Comparison of ENCODE assay signal across 12 cellular contexts in the genomic region with DNA sequence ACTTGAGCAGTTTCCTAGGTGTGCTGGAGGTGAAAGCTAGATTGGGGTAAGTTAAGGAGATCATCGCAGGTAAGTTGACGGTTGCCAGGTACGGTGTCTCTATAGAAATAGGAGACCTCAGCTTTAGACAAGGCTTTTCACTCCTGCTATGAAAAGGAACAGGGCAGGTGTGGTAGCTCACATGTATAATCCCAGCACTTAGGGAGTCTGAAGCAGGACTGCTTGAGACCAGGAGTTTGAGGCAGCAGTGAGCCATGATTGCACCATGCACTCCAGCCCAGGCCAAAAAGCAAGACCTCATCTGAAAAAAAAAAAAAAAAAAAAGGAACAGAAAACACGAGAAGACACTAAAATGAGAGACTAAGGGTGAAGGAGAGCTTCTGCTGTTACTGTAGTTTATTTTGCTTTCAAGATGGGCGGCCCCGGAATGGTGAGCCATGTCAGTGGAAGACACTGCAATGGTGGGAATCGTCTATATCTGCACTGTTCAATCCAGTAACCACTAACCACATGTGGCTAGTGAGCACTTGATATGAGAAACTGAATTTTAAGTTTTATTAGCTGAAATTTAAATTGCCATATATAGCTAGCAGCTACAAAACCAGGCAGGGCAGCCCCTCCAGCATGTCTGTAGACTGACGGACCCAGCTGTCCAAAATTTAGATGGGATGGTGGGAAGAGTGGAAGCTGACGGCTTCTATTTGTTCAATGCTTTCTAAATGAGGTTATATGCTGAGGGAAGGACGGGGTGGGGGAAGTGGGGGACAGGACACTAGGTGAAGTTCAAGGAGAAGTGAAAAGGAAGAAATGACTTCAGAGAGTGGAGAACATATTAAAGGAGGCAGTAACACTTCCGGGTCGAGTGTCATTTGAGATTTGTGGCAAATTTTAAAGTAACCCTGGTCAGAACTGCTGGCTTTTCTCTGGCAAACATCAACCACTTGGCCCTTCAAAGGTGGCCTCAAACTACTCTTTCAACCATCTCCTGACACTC. TPM values are rescaled to one million over a fixed set of nuclear protein-coding genes. Genes with fewer than 3 reads are reported as not detected.
A peak's percentile ranks its signal among the peaks of the same experiment; 100 is the strongest.
DNase-seq lines count a peak whose midpoint lies in the region; ATAC-seq and TF ChIP-seq lines count a peak whose summit lies in the region.
"Had no signal": no experiment of that assay in that cellular context is flagged by ENCODE, and none has a peak within 500 bp of the region (broad histone marks: within the 10 kb centered on the region; RNA-seq: fewer than 3 reads in every experiment).

No MANE protein-coding gene starts in this region.

- peak overlapping the region; percentile 27 for H3K4me3 Mint-ChIP-seq in dendritic cell treated with granulocyte-macrophage colony-stimulating factor and Interleukin-4, amounts not matched to agents 40 ng/mL and 50 ng/mL, for 4 days

- H3K36me3 ChIP-seq in testis (ENCODE audit: low read depth, missing control alignments), result no peaks in the 10 kb centered on the region

- DNase-seq in GM12864 (ENCODE audit: low read depth), result no peak
- DNase-seq in dermis blood vessel endothelial cell, result no peak
- no peak for DNase-seq in DMS79 treated with DMSO at 0.1 percent for 48 hours (lab: John Stamatoyannopoulos, UW)
- no peak for DNase-seq in GM03348 (ENCODE audit: low spot score)
- DNase-seq in testis, result no peak
- DNase-seq: GF-D8; midbrain; SK-N-SH; stimulated activated CD4-positive, alpha-beta T cell treated with anti-CD3 and anti-CD28 coated beads, Interleukin-1b, Interleukin-23, amount 100 ng/mL, for 48 hours had no signal

- H3K4me1 Mint-ChIP-seq in dendritic cell treated with granulocyte-macrophage colony-stimulating factor and Interleukin-4, amounts not matched to agents 40 ng/mL and 50 ng/mL, for 4 days (ENCODE audit: low read depth), result peaks cover 83% of the 10 kb centered on the region

- no peaks in the 10 kb centered on the region for H3K4me1 ChIP-seq in testis

- H3K4me3 ChIP-seq in GM12864 (ENCODE audit: low read depth, low read length), result peak overlapping the region; percentile 26; the same call in 1 of the 2 replicates
- H3K4me3 ChIP-seq in testis, result no peak overlapping the region

- peaks cover 60% of the 10 kb centered on the region for H3K36me3 Mint-ChIP-seq in dendritic cell treated with granulocyte-macrophage colony-stimulating factor and Interleukin-4, amounts not matched to agents 40 ng/mL and 50 ng/mL, for 4 days (ENCODE audit: low read depth)

- TF ChIP-seq POLR2A in testis (IDR thresholded peaks at IDR 0.05), result no peak

- no peaks in the 10 kb centered on the region for H3K27me3 Mint-ChIP-seq in dendritic cell treated with granulocyte-macrophage colony-stimulating factor and Interleukin-4, amounts not matched to agents 40 ng/mL and 50 ng/mL, for 4 days

- ATAC-seq in GM19397 (IDR thresholded peaks at IDR 0.05; ENCODE audit: unreplicated experiment), result peak; percentile 29
- ATAC-seq in HG03280 (IDR thresholded peaks at IDR 0.05; ENCODE audit: unreplicated experiment), result peak; percentile 31

- TF ChIP-seq CTCF in GM12864 (IDR thresholded peaks at IDR 0.05; ENCODE audit: low read depth, low read length, missing control alignments), result no peak
- TF ChIP-seq CTCF in testis (IDR thresholded peaks at IDR 0.05), result no peak

- peak overlapping the region; percentile 89 for H3K27ac Mint-ChIP-seq in dendritic cell treated with granulocyte-macrophage colony-stimulating factor and Interleukin-4, amounts not matched to agents 40 ng/mL and 50 ng/mL, for 4 days

- H3K9me3 Mint-ChIP-seq in dendritic cell treated with granulocyte-macrophage colony-stimulating factor and Interleukin-4, amounts not matched to agents 40 ng/mL and 50 ng/mL, for 4 days, result peaks cover 24% of the 10 kb centered on the region

- no peaks in the 10 kb centered on the region for H3K9me3 ChIP-seq in testis
- H3K9me3 ChIP-seq: SK-N-SH had no signal

- intact Hi-C loops in dendritic cell treated with granulocyte-macrophage colony-stimulating factor and Interleukin-4, amounts not matched to agents 40 ng/mL and 50 ng/mL, for 4 days (cut with micrococcal nuclease), result loop anchor here (10.0 kb wide), 1 partner anchor 50 kb away; no protein-coding TSS in a partner anchor
- intact Hi-C loops in testis (cut with DNase I; ENCODE audit: low total_unique reads), result no loop called here

- no peaks in the 10 kb centered on the region for H3K27me3 ChIP-seq in testis

- H3K27ac ChIP-seq in testis, result no peak overlapping the region

- 88 to 92% methylated on average over 12 of the region's 12 CpGs for WGBS in testis, 2 donors

RNA-seq across cellular contexts. Expression of a gene that starts 9.7 kb away (rescaled TPM):
- total RNA-seq in dermis blood vessel endothelial cell (40.1 and 44.2 TPM in 2 replicates), testis (10 to 100 TPM; 12.6 to 15.8 TPM)
- polyA plus RNA-seq in testis (ENCODE audit: insufficient read depth, low read depth, low replicate concordance), result 26.0 TPM
